ENCODE assay signal across 8 cellular contexts in the genomic region with DNA sequence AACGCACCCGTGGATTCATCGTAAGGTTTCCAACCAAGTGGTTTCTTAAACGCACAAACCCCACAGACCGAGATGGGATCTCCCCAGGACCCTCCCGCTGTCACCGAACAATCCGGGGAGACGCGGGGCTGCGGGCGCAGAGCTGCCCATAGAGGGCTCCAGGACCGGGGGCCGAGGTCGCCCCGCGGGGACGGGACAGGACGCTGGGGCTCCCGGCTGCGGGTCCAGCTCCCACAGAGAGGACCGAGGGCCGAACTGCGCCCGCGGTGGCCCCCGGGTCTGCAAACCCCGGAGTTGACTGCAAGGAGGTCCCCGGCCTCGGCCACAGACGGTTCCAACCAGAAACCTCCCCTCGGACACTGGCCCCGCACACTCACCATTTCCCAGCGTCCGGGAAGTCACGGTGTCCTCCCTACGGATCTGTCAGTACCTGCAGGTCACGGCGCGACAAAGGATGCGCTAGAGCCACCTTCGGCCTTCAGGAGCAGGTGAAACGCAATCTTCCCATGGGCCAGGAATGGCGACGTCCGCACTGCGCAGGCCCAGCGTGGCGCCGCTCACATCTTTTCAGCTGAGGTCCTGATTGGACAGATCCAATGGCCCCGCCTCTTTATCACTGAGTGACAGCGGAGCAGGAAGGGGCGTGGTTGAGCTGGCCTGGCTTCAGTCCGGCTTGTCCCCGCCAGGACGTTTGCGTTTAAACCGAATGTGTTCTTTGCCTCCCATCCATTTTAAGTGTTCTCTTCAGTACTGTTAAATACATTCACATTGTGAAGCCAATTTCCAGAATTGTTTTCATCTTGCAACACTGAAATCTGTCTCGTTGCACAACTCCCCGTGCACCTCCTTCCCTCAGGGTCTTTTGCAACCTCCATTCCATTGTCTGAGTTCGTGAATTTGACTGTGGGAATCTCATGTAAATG. TPM values are rescaled to one million over a fixed set of nuclear protein-coding genes. Genes with fewer than 3 reads are reported as not detected.
DNase-seq lines count a peak whose midpoint lies in the region; ATAC-seq and TF ChIP-seq lines count a peak whose summit lies in the region.

A gene (minus strand): TSS at position 534 of the 923 bp plus-strand sequence. CDS start 154 bp downstream, at position 380.

- no peaks in the 10 kb centered on the region for H3K27me3 Mint-ChIP-seq in activated naive CD8-positive, alpha-beta T cell treated with anti-CD3 and anti-CD28 coated beads for 36 hours
- no peaks in the 10 kb centered on the region for H3K27me3 Mint-ChIP-seq in osteocyte (ENCODE audit: unreplicated experiment)

- POLR2A ChIA-PET in HEK293T (lab: Yijun Ruan, JAX), result interaction anchor here (0.5 to 1.5 kb wide), 12 partner anchors 9 to 1596 kb away, joined by 3 to 22 read pairs (median 4); a partner anchor contains a TSS

- H3K4me3 ChIP-seq in GM06990 (replicated peaks; ENCODE audit: low read depth, low read length), result peak within 1 kb of the TSS; percentile 81
- H3K4me3 ChIP-seq in thymus (ENCODE audit: low read length), result peak within 1 kb of the TSS; percentile 66

- peaks cover 19% of the 10 kb centered on the region for H3K9me3 Mint-ChIP-seq in activated naive CD8-positive, alpha-beta T cell treated with anti-CD3 and anti-CD28 coated beads for 36 hours
- H3K9me3 Mint-ChIP-seq in osteocyte (ENCODE audit: unreplicated experiment), result peaks cover 4% of the 10 kb centered on the region

- H3K4me3 Mint-ChIP-seq in activated naive CD8-positive, alpha-beta T cell treated with anti-CD3 and anti-CD28 coated beads for 36 hours, result peak within 1 kb of the TSS; percentile 98
- H3K4me3 Mint-ChIP-seq in osteocyte (ENCODE audit: unreplicated experiment), result peak within 1 kb of the TSS; percentile 94

- peak within 1 kb of the TSS; percentile 64 for H3K27ac ChIP-seq in thymus (ENCODE audit: low read depth)

- H3K4me1 Mint-ChIP-seq in activated naive CD8-positive, alpha-beta T cell treated with anti-CD3 and anti-CD28 coated beads for 36 hours, result peaks cover 20% of the 10 kb centered on the region
- peaks cover 16% of the 10 kb centered on the region for H3K4me1 Mint-ChIP-seq in osteocyte (ENCODE audit: unreplicated experiment)

- H3K27ac Mint-ChIP-seq in activated naive CD8-positive, alpha-beta T cell treated with anti-CD3 and anti-CD28 coated beads for 36 hours, result peak within 1 kb of the TSS; percentile 97
- peak within 1 kb of the TSS; percentile 84 for H3K27ac Mint-ChIP-seq in osteocyte (ENCODE audit: unreplicated experiment)

- H3K36me3 Mint-ChIP-seq in activated naive CD8-positive, alpha-beta T cell treated with anti-CD3 and anti-CD28 coated beads for 36 hours, result peaks cover 42% of the 10 kb centered on the region
- peaks cover 21% of the 10 kb centered on the region for H3K36me3 Mint-ChIP-seq in osteocyte (ENCODE audit: unreplicated experiment)

- WGBS in thymus, result 1% methylated on average over 61 of the region's 61 CpGs

- peak; percentile 100 for ATAC-seq in Right ventricle myocardium inferior

- DNase-seq in GM06990 (ENCODE audit: extremely low read depth, insufficient read length) (peak; percentile 91), HEK293T (ENCODE audit: extremely low spot score) (peak; percentile 98), NAMALWA (ENCODE audit: low spot score) (peak; percentile 96), SKM-1 (lab: John Stamatoyannopoulos, UW; ENCODE audit: unreplicated experiment) (peak; percentile 88), Right ventricle myocardium inferior (ENCODE audit: missing footprints) (peak; percentile 95), osteocyte (ENCODE audit: extremely low spot score, unreplicated experiment) (peak; percentile 96)
- DNase-seq in activated naive CD8-positive, alpha-beta T cell treated with anti-CD3 and anti-CD28 coated beads for 36 hours, result peak; percentile 92

- peaks cover 4% of the 10 kb centered on the region for H3K9me3 ChIP-seq in thymus (ENCODE audit: control insufficient read depth)

- H3K27me3 ChIP-seq in GM06990 (replicated peaks; ENCODE audit: control insufficient read depth, insufficient read depth, low read length), result no peaks in the 10 kb centered on the region
- no peaks in the 10 kb centered on the region for H3K27me3 ChIP-seq in thymus (ENCODE audit: control insufficient read depth, insufficient read depth)

- CTCF ChIA-PET in HEK293T (lab: Yijun Ruan, JAX), result no interaction called here

- TF ChIP-seq CTCF in GM06990 (IDR thresholded peaks at IDR 0.05; ENCODE audit: insufficient read depth, low read length, poor library complexity, severe bottlenecking) (peak; percentile 11), osteocyte (IDR thresholded peaks at IDR 0.05) (peak; percentile 29)

- no peaks in the 10 kb centered on the region for H3K4me1 ChIP-seq in thymus (ENCODE audit: control insufficient read depth, insufficient read depth, low read length)

- H3K36me3 ChIP-seq in GM06990 (ENCODE audit: control insufficient read depth, insufficient read depth, low read length), result no peaks in the 10 kb centered on the region; the same call in 1 of the 2 replicates
- H3K36me3 ChIP-seq in thymus (ENCODE audit: control insufficient read depth, insufficient read depth), result peaks cover 10% of the 10 kb centered on the region

- intact Hi-C loops in Right ventricle myocardium inferior (cut with DNase I), result loop anchor here (2.0 kb wide), 1 partner anchor 64 kb away; a partner anchor contains a TSS

TF ChIP-seq in HEK293T, 16 proteins besides CTCF, POLR2A, EP300 and RAD21:
- TF ChIP-seq L3MBTL2 (conservative IDR thresholded peaks at IDR 0.05), result peak; percentile 86
- TF ChIP-seq ZNF384 (IDR thresholded peaks at IDR 0.05), result no peak
- no peak for TF ChIP-seq SP1 (IDR thresholded peaks at IDR 0.05)
- TF ChIP-seq, protein P1, sequence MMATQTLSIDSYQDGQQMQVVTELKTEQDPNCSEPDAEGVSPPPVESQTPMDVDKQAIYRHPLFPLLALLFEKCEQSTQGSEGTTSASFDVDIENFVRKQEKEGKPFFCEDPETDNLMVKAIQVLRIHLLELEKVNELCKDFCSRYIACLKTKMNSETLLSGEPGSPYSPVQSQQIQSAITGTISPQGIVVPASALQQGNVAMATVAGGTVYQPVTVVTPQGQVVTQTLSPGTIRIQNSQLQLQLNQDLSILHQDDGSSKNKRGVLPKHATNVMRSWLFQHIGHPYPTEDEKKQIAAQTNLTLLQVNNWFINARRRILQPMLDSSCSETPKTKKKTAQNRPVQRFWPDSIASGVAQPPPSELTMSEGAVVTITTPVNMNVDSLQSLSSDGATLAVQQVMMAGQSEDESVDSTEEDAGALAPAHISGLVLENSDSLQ (IDR thresholded peaks at IDR 0.05), result peak; percentile 98
- no peak for TF ChIP-seq ARNT (IDR thresholded peaks at IDR 0.05)

RNA-seq across cellular contexts. Expression of the gene that starts here (rescaled TPM):
- 1 to 10 TPM; 7.8 to 7.9 TPM for total RNA-seq in activated naive CD8-positive, alpha-beta T cell treated with anti-CD3 and anti-CD28 coated beads for 36 hours
- total RNA-seq in Right ventricle myocardium inferior (3.6 TPM), osteocyte (4.7 and 5.3 TPM in 2 replicates)
- 9.7 TPM for polyA plus RNA-seq in thymus

Comparison
In these comparisons a context has a peak if more than half of its experiments do, and no peak if none do; other contexts are left out.
1. Peak in every context shown above with its lines: DNase-seq, ATAC-seq, H3K4me3 ChIP-seq and H3K27ac ChIP-seq.